In the genomic region with DNA sequence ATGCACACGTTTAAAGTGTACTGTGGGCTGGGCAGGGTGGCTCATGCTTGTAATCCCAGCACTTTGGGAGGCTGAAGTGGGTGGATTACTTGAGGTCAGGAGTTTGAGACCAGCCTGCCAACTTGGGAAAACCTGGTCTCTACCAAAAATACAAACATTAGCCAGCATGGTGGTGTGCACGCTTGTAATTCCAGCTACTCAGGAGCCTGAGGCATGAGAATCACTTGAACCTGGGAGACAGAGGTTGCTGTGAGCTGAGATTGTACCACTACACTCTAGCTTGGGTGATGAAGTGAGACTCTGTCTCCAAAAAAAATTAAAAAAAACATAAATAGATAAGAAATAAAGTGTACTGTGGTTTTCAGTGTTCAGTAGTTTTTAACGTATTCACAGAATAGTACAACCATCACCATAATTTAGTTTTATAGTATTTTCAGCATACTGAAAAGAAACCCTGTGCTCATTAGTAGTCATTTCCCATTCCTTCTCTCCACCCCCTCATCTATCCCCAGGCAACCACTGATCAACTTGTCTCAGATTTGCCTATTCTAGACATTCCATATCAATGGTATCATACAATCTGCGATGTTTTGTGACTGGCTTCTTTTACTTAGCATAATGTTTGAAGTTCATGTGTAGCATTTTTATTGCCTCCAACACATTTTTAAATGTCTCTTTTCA, we compare ENCODE assay signal across 11 cellular contexts. TPM values are rescaled to one million over a fixed set of nuclear protein-coding genes. Genes with fewer than 3 reads are reported as not detected.
DNase-seq lines count a peak whose midpoint lies in the region; TF ChIP-seq lines count a peak whose summit lies in the region.
"Had no signal": no experiment of that assay in that cellular context is flagged by ENCODE, and none has a peak within 500 bp of the region (broad histone marks: within the 10 kb centered on the region; RNA-seq: fewer than 3 reads in every experiment).

No MANE protein-coding gene starts in this region.

- H3K4me3 Mint-ChIP-seq in MCF 10A (ENCODE audit: unreplicated experiment) (peak overlapping the region; percentile 38), type B pancreatic cell (peak overlapping the region; percentile 47)
- H3K4me3 Mint-ChIP-seq: T-helper 2 cell treated with Interferon-gamma antibody and Interleukin-4, amounts not matched to agents 5 μg/mL and 100 μg/mL, for 36 hours had no signal

- H3K36me3 Mint-ChIP-seq in MCF 10A (ENCODE audit: insufficient read depth, unreplicated experiment) (no peaks in the 10 kb centered on the region), type B pancreatic cell (peaks cover 9% of the 10 kb centered on the region)

- H3K27me3 ChIP-seq in breast epithelium = no peaks in the 10 kb centered on the region
- H3K27me3 ChIP-seq: ovary had no signal

- TF ChIP-seq POLR2A in breast epithelium (IDR thresholded peaks at IDR 0.05) = no peak

- intact Hi-C loops in MCF 10A (cut with micrococcal nuclease) (no loop called here), breast epithelium (cut with DNase I; ENCODE audit: low total_unique reads) (no loop called here)

- no peaks in the 10 kb centered on the region for H3K27me3 Mint-ChIP-seq in MCF 10A (ENCODE audit: insufficient read depth, unreplicated experiment)
- H3K27me3 Mint-ChIP-seq in type B pancreatic cell = no peaks in the 10 kb centered on the region

- no peaks in the 10 kb centered on the region for H3K36me3 ChIP-seq in breast epithelium
- H3K36me3 ChIP-seq: ovary had no signal

- H3K27ac Mint-ChIP-seq in MCF 10A (ENCODE audit: low read depth, unreplicated experiment) = peak overlapping the region; percentile 82
- H3K27ac Mint-ChIP-seq in type B pancreatic cell = peak overlapping the region; percentile 80
- H3K27ac Mint-ChIP-seq: T-helper 2 cell treated with Interferon-gamma antibody and Interleukin-4, amounts not matched to agents 5 μg/mL and 100 μg/mL, for 36 hours had no signal

- H3K9me3 ChIP-seq in breast epithelium = no peaks in the 10 kb centered on the region
- H3K9me3 ChIP-seq: ovary had no signal

- peak; percentile 59 for DNase-seq in MCF 10A (ENCODE audit: unreplicated experiment)
- DNase-seq in breast epithelium (ENCODE audit: low spot score in 2 of 2) = no peak
- peak; percentile 82 for DNase-seq in astrocyte of the hippocampus (ENCODE audit: low read depth, low spot score)
- DNase-seq in hepatic stellate cell (ENCODE audit: low spot score) = peak; percentile 63
- no peak for DNase-seq in type B pancreatic cell (ENCODE audit: extremely low spot score, unreplicated experiment)
- DNase-seq in superior temporal gyrus (ENCODE audit: extremely low spot score) = no peak
- DNase-seq in NCI-H526 treated with DMSO at 0.1 percent for 48 hours (lab: John Stamatoyannopoulos, UW) = no peak
- no peak for DNase-seq in NCI-H187 treated with DMSO at 0.1 percent for 48 hours (lab: John Stamatoyannopoulos, UW)
- DNase-seq: ovary; stimulated activated CD4-positive, alpha-beta T cell treated with anti-CD3 and anti-CD28 coated beads, Interleukin-2, amount 100 ng/mL, for 48 hours had no signal

- no peak overlapping the region for H3K4me3 ChIP-seq in breast epithelium
- H3K4me3 ChIP-seq: ovary had no signal

- no peaks in the 10 kb centered on the region for H3K9me3 Mint-ChIP-seq in MCF 10A (ENCODE audit: unreplicated experiment)
- H3K9me3 Mint-ChIP-seq in type B pancreatic cell = peaks cover 7% of the 10 kb centered on the region
- H3K9me3 Mint-ChIP-seq: T-helper 2 cell treated with Interferon-gamma antibody and Interleukin-4, amounts not matched to agents 5 μg/mL and 100 μg/mL, for 36 hours had no signal

- no peaks in the 10 kb centered on the region for H3K4me1 ChIP-seq in breast epithelium

- H3K4me1 Mint-ChIP-seq in MCF 10A (ENCODE audit: insufficient read depth, unreplicated experiment) (peaks cover 24% of the 10 kb centered on the region), type B pancreatic cell (ENCODE audit: unreplicated experiment) (peaks cover 13% of the 10 kb centered on the region)

- CTCF ChIA-PET in MCF 10A (lab: Yijun Ruan, JAX) = interaction anchor here (1.0 to 1.5 kb wide), 2 partner anchors 13 to 16 kb away, joined by 4 read pairs; no protein-coding TSS in a partner anchor

- no peak overlapping the region for H3K27ac ChIP-seq in breast epithelium
- H3K27ac ChIP-seq: ovary had no signal

- no peak for TF ChIP-seq CTCF in MCF 10A (IDR thresholded peaks at IDR 0.05; ENCODE audit: unreplicated experiment)
- no peak for TF ChIP-seq CTCF in breast epithelium (IDR thresholded peaks at IDR 0.05)
- TF ChIP-seq CTCF in type B pancreatic cell (conservative IDR thresholded peaks at IDR 0.05) = no peak

- BruUV-seq in MCF 10A (replicated peaks; lab: Mats Ljungman, UMichigan) = no TSS peak

- POLR2A ChIA-PET in MCF 10A (lab: Yijun Ruan, JAX) = interaction anchor here (0.6 to 2.8 kb wide), 8 partner anchors 9 to 32 kb away, joined by 3 to 32 read pairs (median 4); partner anchors contain the start of gene SLAIN2

RNA-seq across cellular contexts. Expression of gene SLAIN2, which starts 19.1 kb away (rescaled TPM):
- 74.0 and 81.6 TPM in 2 replicates for total RNA-seq in MCF 10A (2022)
- 10 to 100 TPM; 41.6 to 76.6 (median 76.5) TPM for total RNA-seq in breast epithelium
- 55.8 and 68.5 TPM in 2 replicates for total RNA-seq in type B pancreatic cell (ENCODE audit: low replicate concordance)

Comparison
In these comparisons a context has a peak if more than half of its experiments do, and no peak if none do; other contexts are left out.
1. DNase-seq: peak in MCF 10A (single experiment), astrocyte of the hippocampus (single experiment) and hepatic stellate cell (single experiment); none in breast epithelium (0 of 2), type B pancreatic cell (single experiment), superior temporal gyrus (single experiment), NCI-H526 treated with DMSO at 0.1 percent for 48 hours (single experiment) and NCI-H187 treated with DMSO at 0.1 percent for 48 hours (single experiment).